11 cellular contexts compared by ENCODE assay signal in the genomic region with DNA sequence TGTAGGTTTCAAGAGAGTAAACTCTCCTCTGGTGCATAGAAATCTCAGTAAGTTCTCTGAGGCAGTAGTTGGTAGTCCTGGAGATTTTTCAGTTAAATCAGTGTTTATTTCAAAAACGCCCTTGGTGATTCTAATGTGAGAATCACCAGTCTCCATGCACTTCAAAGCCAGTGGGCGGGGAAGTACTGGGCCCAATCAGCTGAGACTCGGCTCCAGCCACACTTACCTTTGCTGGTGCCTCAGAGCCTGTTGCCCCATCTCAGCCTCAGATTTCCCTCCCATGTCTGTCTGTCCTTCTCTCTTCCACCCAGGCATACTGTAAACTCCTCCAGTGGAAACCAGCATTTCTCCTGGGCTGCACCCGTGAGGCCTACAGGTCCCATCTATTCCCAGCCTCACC. TPM values are rescaled to one million over a fixed set of nuclear protein-coding genes. Genes with fewer than 3 reads are reported as not detected.
A peak's percentile ranks its signal among the peaks of the same experiment; 100 is the strongest.
DNase-seq lines count a peak whose midpoint lies in the region; ATAC-seq and TF ChIP-seq lines count a peak whose summit lies in the region.
"Had no signal": no experiment of that assay in that cellular context is flagged by ENCODE, and none has a peak within 500 bp of the region (broad histone marks: within the 10 kb centered on the region; RNA-seq: fewer than 3 reads in every experiment).

No MANE protein-coding gene starts in this region.

- no peak overlapping the region for H3K18ac ChIP-seq in trophoblast cell (ENCODE audit: low read length)

- no peaks in the 10 kb centered on the region for H3K36me3 ChIP-seq in PC-9 (ENCODE audit: low read depth)
- H3K36me3 ChIP-seq in trophoblast cell (ENCODE audit: control insufficient read depth in 1 of 2, insufficient read depth in 2 of 2, low read length in 2 of 2) = no peaks in the 10 kb centered on the region

- H3K4me1 ChIP-seq in PC-9 (replicated peaks; ENCODE audit: insufficient read depth) = peaks cover 19% of the 10 kb centered on the region
- H3K4me1 ChIP-seq in trophoblast cell (ENCODE audit: control insufficient read depth in 1 of 2, insufficient read depth in 2 of 2, low read length in 2 of 2) = peaks cover 10 to 11% of the 10 kb centered on the region in 2 experiments

- peak overlapping the region; percentile 1 for H3K4me3 Mint-ChIP-seq in central memory CD8-positive, alpha-beta T cell
- H3K4me3 Mint-ChIP-seq: IgD-negative memory B cell, memory B cell had no signal

- H2BK5ac ChIP-seq in trophoblast cell (ENCODE audit: low read depth, low read length, poor library complexity) = peak overlapping the region; percentile 18

- H3K9me2 ChIP-seq in PC-9 (ENCODE audit: insufficient read depth) = no peaks in the 10 kb centered on the region

- POLR2A ChIA-PET in PC-9 (lab: Charles Lee; ENCODE audit: unreplicated experiment) = interaction anchor here (0.7 kb wide), 1 partner anchor 13 kb away, joined by 3 read pairs; no protein-coding TSS in a partner anchor

- H3K9me3 ChIP-seq in PC-9 (ENCODE audit: insufficient read depth, low read depth) (no peaks in the 10 kb centered on the region), trophoblast cell (ENCODE audit: insufficient read depth, low read depth, low read length) (no peaks in the 10 kb centered on the region)

- peaks cover 6% of the 10 kb centered on the region for H3K27me3 Mint-ChIP-seq in central memory CD8-positive, alpha-beta T cell

- in situ Hi-C loops in GM13977 (cut with MboI; ENCODE audit: low pct_unique_long_range_greater_than_20kb, low sequenced_read_pairs, unreplicated experiment) = no loop called here

- peak; percentile 60 for DNase-seq in ELF-1 (ENCODE audit: low read depth, low spot score)
- DNase-seq in PC-9 = no peak
- DNase-seq in central memory CD8-positive, alpha-beta T cell (ENCODE audit: low spot score in 2 of 2) = no peak
- DNase-seq in trophoblast cell = peak in 1 of 2 donors; percentile 17
- no peak for DNase-seq in AG20443 (ENCODE audit: low spot score)
- DNase-seq in GM13977 (ENCODE audit: low spot score) = no peak
- no peak for DNase-seq in NCI-H1092 treated with DMSO at 0.1 percent for 48 hours (lab: John Stamatoyannopoulos, UW)
- DNase-seq: GDM1, NCI-H2227 treated with DMSO at 0.1 percent for 48 hours had no signal

- no peak overlapping the region for H2AK5ac ChIP-seq in trophoblast cell (ENCODE audit: low read length)

- H3K4me3 ChIP-seq in PC-9 (no peak overlapping the region), trophoblast cell (ENCODE audit: low read depth, low read length) (no peak overlapping the region)

- CTCF ChIA-PET in PC-9 (lab: Charles Lee) = interaction anchor here (0.8 to 2.5 kb wide), 5 partner anchors 12 to 930 kb away, joined by 5 to 9 read pairs (median 6); no protein-coding TSS in a partner anchor

- no peak overlapping the region for H3K9ac ChIP-seq in trophoblast cell (ENCODE audit: low read length)

- H3F3A ChIP-seq in PC-9 (ENCODE audit: insufficient read depth, low read depth) = peaks cover 13% of the 10 kb centered on the region; the same call in 1 of the 2 replicates

- peak overlapping the region; percentile 55 for H2BK12ac ChIP-seq in trophoblast cell (ENCODE audit: low read length)

- no peaks in the 10 kb centered on the region for H3K79me2 ChIP-seq in PC-9 (ENCODE audit: low read depth)
- H3K79me2 ChIP-seq in trophoblast cell (ENCODE audit: control insufficient read depth, insufficient read depth, low read length, poor library complexity) = no peaks in the 10 kb centered on the region

- H4K20me1 ChIP-seq in PC-9 (ENCODE audit: insufficient read depth) = no peaks in the 10 kb centered on the region

- H3K9me3 Mint-ChIP-seq in central memory CD8-positive, alpha-beta T cell = no peaks in the 10 kb centered on the region
- H3K9me3 Mint-ChIP-seq: IgD-negative memory B cell, memory B cell had no signal

- H3K27ac ChIP-seq in PC-9 = peak overlapping the region; percentile 50
- H3K27ac ChIP-seq in trophoblast cell (ENCODE audit: low read depth, low read length) = peak overlapping the region; percentile 59

- ATAC-seq in central memory CD8-positive, alpha-beta T cell (replicated peaks; ENCODE audit: extremely low read depth, poor library complexity, severe bottlenecking) = no peak

- peak overlapping the region; percentile 55 for H3K27ac Mint-ChIP-seq in central memory CD8-positive, alpha-beta T cell (ENCODE audit: low read depth)
- H3K27ac Mint-ChIP-seq: memory B cell had no signal

- peak overlapping the region; percentile 29 for H4K91ac ChIP-seq in trophoblast cell (ENCODE audit: low read depth, low read length)

- intact Hi-C loops in PC-9 (cut with micrococcal nuclease; ENCODE audit: unreplicated experiment) = loop anchor here (5.0 to 10.0 kb wide), 6 partner anchors 353 to 1499 kb away; a partner anchor contains a TSS

- peaks cover 19% of the 10 kb centered on the region for H3K4me1 Mint-ChIP-seq in central memory CD8-positive, alpha-beta T cell

- BruUV-seq in PC-9 (replicated peaks; lab: Mats Ljungman, UMichigan) = no TSS peak

- H2AFZ ChIP-seq in PC-9 (peak overlapping the region; percentile 76; the same call in 1 of the 2 replicates), trophoblast cell (ENCODE audit: insufficient read depth, low read length, poor library complexity) (no peak overlapping the region)

- H3K14ac ChIP-seq in trophoblast cell (ENCODE audit: low read length) = no peak overlapping the region

- no peak overlapping the region for H4K12ac ChIP-seq in trophoblast cell (ENCODE audit: low read depth, low read length)

- peaks cover 4% of the 10 kb centered on the region for H3K79me1 ChIP-seq in trophoblast cell (ENCODE audit: low read length)

- H2BK120ac ChIP-seq in trophoblast cell (ENCODE audit: insufficient read depth, low read length, poor library complexity) = peak overlapping the region; percentile 19

- no CpG with 5 or more reads among the region's 4 CpGs for WGBS in trophoblast cell (ENCODE audit: extremely low coverage, insufficient coverage, insufficient read length)

- no peak overlapping the region for H3K23ac ChIP-seq in trophoblast cell (ENCODE audit: low read length)

- peak overlapping the region; percentile 59 for H3K4me2 ChIP-seq in PC-9
- H3K4me2 ChIP-seq in trophoblast cell (ENCODE audit: low read length) = no peak overlapping the region

- H3K36me3 Mint-ChIP-seq in central memory CD8-positive, alpha-beta T cell (ENCODE audit: insufficient read depth) = no peaks in the 10 kb centered on the region
- H3K36me3 Mint-ChIP-seq: memory B cell had no signal

- H3K4ac ChIP-seq in trophoblast cell (ENCODE audit: low read depth, low read length) = no peak overlapping the region

- no peak for TF ChIP-seq CTCF in PC-9 (conservative IDR thresholded peaks at IDR 0.05)
- no peak for TF ChIP-seq CTCF in GM13977 (IDR thresholded peaks at IDR 0.05; ENCODE audit: extremely low read depth, insufficient read depth, missing control alignments)

- H3K27me3 ChIP-seq in PC-9 (ENCODE audit: insufficient read depth, low read depth) = no peaks in the 10 kb centered on the region
- no peaks in the 10 kb centered on the region for H3K27me3 ChIP-seq in trophoblast cell (ENCODE audit: insufficient read depth, low read length)

- peak overlapping the region; percentile 3 for H4K8ac ChIP-seq in trophoblast cell (ENCODE audit: low read depth, low read length)

RNA-seq across cellular contexts. Expression of a gene that starts 7.4 kb away (rescaled TPM):
- total RNA-seq in PC-9 (2021) = 53.7 and 81.8 TPM in 2 replicates
- polyA plus RNA-seq in trophoblast cell (2013) = 53.9 and 57.1 TPM in 2 replicates
